In the genomic region with DNA sequence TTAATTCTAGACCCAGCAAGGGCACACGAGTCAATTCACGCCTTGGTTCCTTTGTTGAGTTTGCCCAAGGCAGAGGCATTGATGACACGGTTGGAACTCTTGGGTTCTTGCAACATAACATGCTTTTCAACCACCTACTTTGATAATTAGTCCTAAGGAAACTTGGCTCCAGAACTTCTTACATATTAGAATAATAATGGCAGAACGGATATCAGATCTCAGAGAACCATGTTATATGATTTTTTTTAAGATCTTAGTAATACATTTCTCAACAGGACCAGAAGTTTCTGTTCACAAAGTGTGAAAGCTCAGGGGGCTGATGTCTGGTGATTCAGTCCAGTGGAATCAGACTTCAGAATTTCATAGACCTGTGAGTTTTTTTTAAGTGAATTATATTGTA, we compare ENCODE assay signal across 26 cellular contexts. TPM values are rescaled to one million over a fixed set of nuclear protein-coding genes. Genes with fewer than 3 reads are reported as not detected.
DNase-seq lines count a peak whose midpoint lies in the region; ATAC-seq and TF ChIP-seq lines count a peak whose summit lies in the region.
"Had no signal": no experiment of that assay in that cellular context is flagged by ENCODE, and none has a peak within 500 bp of the region (broad histone marks: within the 10 kb centered on the region; RNA-seq: fewer than 3 reads in every experiment).

No MANE protein-coding gene starts in this region.

- TF ChIP-seq POLR2A in stomach (IDR thresholded peaks at IDR 0.05), result no peak

- no peaks in the 10 kb centered on the region for H3K36me3 ChIP-seq in GM23248 (ENCODE audit: low read depth)
- H3K36me3 ChIP-seq in skeletal muscle satellite cell (ENCODE audit: insufficient read depth, low read length), result no peaks in the 10 kb centered on the region
- H3K36me3 ChIP-seq in stomach, result peaks cover 0 to under 1% (median 0%) of the 10 kb centered on the region in 4 donors
- H3K36me3 ChIP-seq: pancreas, right atrium auricular region, vagina had no signal

- no peak overlapping the region for H2AFZ ChIP-seq in GM23248

- no peak for TF ChIP-seq EP300 in stomach (IDR thresholded peaks at IDR 0.05)

- intact Hi-C loops in stomach (cut with DNase I; ENCODE audit: low total_unique reads), result no loop called here

- H3K27ac ChIP-seq in GM23248 (peak overlapping the region; percentile 33), stomach (no peak overlapping the region)
- H3K27ac ChIP-seq: KMS-11, pancreas, right atrium auricular region, testis, vagina had no signal

- H3K9me3 ChIP-seq in GM23248 (ENCODE audit: low read depth) (no peaks in the 10 kb centered on the region), skeletal muscle satellite cell (replicated peaks; ENCODE audit: low read length) (no peaks in the 10 kb centered on the region), stomach (no peaks in the 10 kb centered on the region)
- H3K9me3 ChIP-seq: pancreas, right atrium auricular region, testis, vagina had no signal

- H3K4me3 ChIP-seq in GM23248, result no peak overlapping the region
- H3K4me3 ChIP-seq in fibroblast of pulmonary artery (replicated peaks; ENCODE audit: low read depth, low read length), result no peak overlapping the region
- no peak overlapping the region for H3K4me3 ChIP-seq in skeletal muscle satellite cell (ENCODE audit: low read length)
- no peak overlapping the region for H3K4me3 ChIP-seq in stomach
- H3K4me3 ChIP-seq: pancreas, right atrium auricular region, testis, vagina had no signal

- DNase-seq in GM23248 (peak; percentile 64), astrocyte of the hippocampus (ENCODE audit: low read depth, low spot score) (peak; percentile 48), fibroblast of pulmonary artery (ENCODE audit: low read depth) (peak; percentile 47), stomach (no peak), HUDEP-2 (lab: John Stamatoyannopoulos, UW; ENCODE audit: unreplicated experiment in 76 of 76) (no peak), COLO668 (lab: John Stamatoyannopoulos, UW; ENCODE audit: unreplicated experiment) (no peak)
- DNase-seq: activated CD4-positive, alpha-beta T cell treated with anti-CD3 and anti-CD28 coated beads for 36 hours; activated naive CD4-positive, alpha-beta T cell treated with anti-CD3 and anti-CD28 coated beads for 36 hours; activated T-cell treated with anti-CD3 and anti-CD28 coated beads, Interleukin-2, amount 50 U/mL, for 72 hours; CD4-positive, CD25-positive, alpha-beta regulatory T cell; hypothalamus; NCI-H187 treated with DMSO at 0.1 percent for 48 hours; NCI-H69; pancreas; SK-N-SH; stimulated activated CD4-positive, alpha-beta T cell treated with anti-CD3 and anti-CD28 coated beads, Interleukin-12 subunit alpha, Interleukin-12 subunit beta, amount 100 ng/mL, for 4 hours; stimulated activated CD4-positive, alpha-beta T cell treated with anti-CD3 and anti-CD28 coated beads, Interleukin-4, amount 100 ng/mL, for 24 hours; stimulated activated naive B cell treated with anti-CD40 and anti-IgM and Interleukin-4, amounts not matched to agents 10 μg/mL and 1 μg/mL and 100 μg/mL, for 72 hours; T-helper 2 cell; testis had no signal

- in situ Hi-C loops in GM23248 (cut with MboI), result no loop called here

- H3K4me2 ChIP-seq in GM23248 (ENCODE audit: unreplicated experiment) (peak overlapping the region; percentile 35), skeletal muscle satellite cell (ENCODE audit: low read length) (peak overlapping the region; percentile 31)
- H3K4me2 ChIP-seq: KMS-11, SK-N-SH had no signal

- H3K9me2 ChIP-seq in GM23248 (ENCODE audit: insufficient read depth), result no peaks in the 10 kb centered on the region
- H3K9me2 ChIP-seq: SK-N-SH had no signal

- TF ChIP-seq CTCF in fibroblast of pulmonary artery (IDR thresholded peaks at IDR 0.05; ENCODE audit: low read length, missing control alignments) (no peak), stomach (IDR thresholded peaks at IDR 0.05) (no peak)

- no peaks in the 10 kb centered on the region for H4K20me1 ChIP-seq in GM23248 (ENCODE audit: insufficient read depth)

- H3K27me3 ChIP-seq in GM23248 (replicated peaks; ENCODE audit: insufficient read depth) (no peaks in the 10 kb centered on the region), skeletal muscle satellite cell (ENCODE audit: control insufficient read depth, insufficient read depth, low read length) (no peaks in the 10 kb centered on the region), stomach (no peaks in the 10 kb centered on the region)
- H3K27me3 ChIP-seq: pancreas, right atrium auricular region, testis, vagina had no signal

- peaks cover 35% of the 10 kb centered on the region for H3K4me1 ChIP-seq in GM23248 (ENCODE audit: insufficient read depth)
- H3K4me1 ChIP-seq in skeletal muscle satellite cell (ENCODE audit: control insufficient read depth, insufficient read depth, low read length), result peaks cover 44% of the 10 kb centered on the region
- peaks cover 0 to 5% (median 3%) of the 10 kb centered on the region in 4 donors for H3K4me1 ChIP-seq in stomach
- H3K4me1 ChIP-seq: pancreas, testis had no signal

- 29 to 34% methylated on average over 4 of the region's 4 CpGs for WGBS in GM23248 (ENCODE audit: low coverage in 1 of 2, low lambda C conversion rate in 2 of 2, missing lambda C conversion rate in 2 of 2), 2 experiments
- 59 to 85% (median 70%) methylated on average over 4 of the region's 4 CpGs for WGBS in stomach, 5 donors

- no peak overlapping the region for H3K9ac ChIP-seq in GM23248
- no peak overlapping the region for H3K9ac ChIP-seq in skeletal muscle satellite cell (ENCODE audit: low read depth, low read length)
- H3K9ac ChIP-seq: KMS-11, SK-N-SH had no signal

- no peak for ATAC-seq in HG03025 (IDR thresholded peaks at IDR 0.05; ENCODE audit: low FRiP score, unreplicated experiment)
- ATAC-seq: activated CD4-positive, alpha-beta T cell treated with anti-CD3 and anti-CD28 coated beads for 36 hours; activated T-cell treated with anti-CD3 and anti-CD28 coated beads, Interleukin-2, amount 50 U/mL, for 72 hours; stimulated activated naive B cell treated with anti-CD40 and anti-IgM and Interleukin-4, amounts not matched to agents 10 μg/mL and 1 μg/mL and 100 μg/mL, for 72 hours had no signal

- H3F3A ChIP-seq in GM23248 (ENCODE audit: insufficient read depth), result peaks cover 44% of the 10 kb centered on the region

- H3K79me2 ChIP-seq in GM23248 (ENCODE audit: insufficient read depth), result no peaks in the 10 kb centered on the region

RNA-seq across cellular contexts. Expression of a gene that starts 19.2 kb away (rescaled TPM):
- total RNA-seq in GM23248 (2014; rRNA removed; shearing (Covaris generic)), result 1.1 and 5.5 TPM in 2 replicates
- polyA plus RNA-seq in GM23248 (2016; fragmentation: Nextera tagmentation; extraction: Ambion mirVana), result 1.4 and 2.5 TPM in 2 replicates
- total RNA-seq in skeletal muscle satellite cell (2012; rRNA removed), result 11.2 and 29.5 TPM in 2 replicates
- total RNA-seq in stomach, result 10 to 100 TPM in 2 of 5 donors, 1 to 10 TPM in 2, not detected in 1; 1.9 to 33.9 (median 8.5) TPM
- 1 to 10 TPM; 1.1 to 2.1 (median 1.9) TPM for polyA plus RNA-seq in stomach
- total RNA-seq: G401 had no signal

Comparison
In these comparisons a context has a peak if more than half of its experiments do, and no peak if none do; other contexts are left out.
1. DNase-seq: peak in GM23248 (single experiment), astrocyte of the hippocampus (single experiment) and fibroblast of pulmonary artery (single experiment); none in stomach (single experiment), HUDEP-2 (0 of 76) and COLO668 (single experiment).